8 cellular contexts compared by ENCODE assay signal in the genomic region with DNA sequence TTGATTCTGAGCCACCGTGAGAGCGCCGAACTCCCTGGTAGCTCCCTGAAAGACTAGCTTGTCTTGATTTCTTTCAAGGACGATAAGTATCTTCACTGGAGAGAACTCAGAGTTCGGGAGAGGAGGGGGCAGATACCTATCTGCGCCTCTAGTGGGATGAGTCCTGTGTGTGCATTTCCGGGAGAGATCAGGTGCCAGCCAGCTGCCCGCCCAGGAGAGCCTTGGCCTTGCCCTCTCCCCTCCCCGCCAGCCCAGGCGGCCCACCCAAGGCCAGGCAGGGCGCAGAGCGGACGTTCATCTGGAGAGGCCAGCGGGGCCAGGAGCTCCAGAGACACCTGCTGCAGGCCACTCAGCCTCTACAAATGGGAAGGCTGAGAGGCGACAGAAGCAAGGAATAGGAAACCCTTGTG. TPM values are rescaled to one million over a fixed set of nuclear protein-coding genes. Genes with fewer than 3 reads are reported as not detected.
A peak's percentile ranks its signal among the peaks of the same experiment; 100 is the strongest.
DNase-seq lines count a peak whose midpoint lies in the region; ATAC-seq and TF ChIP-seq lines count a peak whose summit lies in the region.

No MANE protein-coding gene starts in this region.

- no peaks in the 10 kb centered on the region for H3K9me3 ChIP-seq in heart left ventricle

- peaks cover 0 to 20% (median 0%) of the 10 kb centered on the region in 9 donors for H3K27me3 ChIP-seq in heart left ventricle

- WGBS in heart left ventricle, 4 donors, result 6 to 29% (median 23%) methylated on average over 6 to 15 of the region's 15 CpGs

- TF ChIP-seq POLR2A in heart left ventricle (IDR thresholded peaks at IDR 0.05), result no peak

- peak in 3 of 4 donors; percentile 3 to 7 (median 6) for ATAC-seq in heart left ventricle
- peak; percentile 18 for ATAC-seq in sciatic nerve
- ATAC-seq in GM18520 (IDR thresholded peaks at IDR 0.05; ENCODE audit: unreplicated experiment), result no peak

- no peak for TF ChIP-seq CTCF in heart left ventricle (IDR thresholded peaks at IDR 0.05)

- H3K27ac Mint-ChIP-seq in activated CD4-positive, alpha-beta memory T cell treated with anti-CD3 and anti-CD28 coated beads for 36 hours, result no peak overlapping the region

- H3K27ac ChIP-seq in heart left ventricle, result peak overlapping the region; percentile 81 to 99 (median 94)

- intact Hi-C loops in heart left ventricle (cut with DNase I), result loop anchor here in 2 of 10 donors (2.0 kb wide), 1 partner anchor 32 kb away; no protein-coding TSS in a partner anchor
- intact Hi-C loops in sciatic nerve (cut with DNase I), result no loop called here
- intact Hi-C loops in activated CD4-positive, alpha-beta memory T cell treated with anti-CD3 and anti-CD28 coated beads for 36 hours (cut with micrococcal nuclease), result no loop called here

- POLR2A ChIA-PET in activated CD4-positive, alpha-beta memory T cell treated with anti-CD3 and anti-CD28 coated beads for 36 hours (lab: Charles Lee), result no interaction called here

- H3K4me1 Mint-ChIP-seq in activated CD4-positive, alpha-beta memory T cell treated with anti-CD3 and anti-CD28 coated beads for 36 hours (ENCODE audit: low read depth), result peaks cover under 1% of the 10 kb centered on the region

- no peaks in the 10 kb centered on the region for H3K9me3 Mint-ChIP-seq in activated CD4-positive, alpha-beta memory T cell treated with anti-CD3 and anti-CD28 coated beads for 36 hours

- DNase-seq in NCI-H2196 (lab: John Stamatoyannopoulos, UW; ENCODE audit: unreplicated experiment) (peak; percentile 36), NCI-H2196 treated with DMSO at 0.1 percent for 48 hours (lab: John Stamatoyannopoulos, UW; ENCODE audit: unreplicated experiment) (no peak), SW480 (ENCODE audit: low spot score) (peak; percentile 89), heart left ventricle (peak in 1 of 5 donors; percentile 43), sciatic nerve (ENCODE audit: low spot score) (no peak)
- DNase-seq in activated CD4-positive, alpha-beta memory T cell treated with anti-CD3 and anti-CD28 coated beads for 36 hours, result no peak
- no peak for DNase-seq in activated CD8-positive, alpha-beta memory T cell treated with anti-CD3 and anti-CD28 coated beads for 24 hours

- H3K4me1 ChIP-seq in heart left ventricle, result peaks cover 0 to 76% (median 45%) of the 10 kb centered on the region in 12 donors

- peak overlapping the region; percentile 56 to 98 (median 82) for H3K4me3 ChIP-seq in heart left ventricle

- H3K27me3 Mint-ChIP-seq in activated CD4-positive, alpha-beta memory T cell treated with anti-CD3 and anti-CD28 coated beads for 36 hours, result peaks cover 53% of the 10 kb centered on the region

- peaks cover 0 to 6% (median 0%) of the 10 kb centered on the region in 9 donors for H3K36me3 ChIP-seq in heart left ventricle

- H3K36me3 Mint-ChIP-seq in activated CD4-positive, alpha-beta memory T cell treated with anti-CD3 and anti-CD28 coated beads for 36 hours, result no peaks in the 10 kb centered on the region

- CTCF ChIA-PET in activated CD4-positive, alpha-beta memory T cell treated with anti-CD3 and anti-CD28 coated beads for 36 hours (lab: Charles Lee), result interaction anchor here (1.0 to 6.3 kb wide), 4 partner anchors 29 to 394 kb away, joined by 3 to 39 read pairs (median 6); no protein-coding TSS in a partner anchor

- no peak overlapping the region for H3K4me3 Mint-ChIP-seq in activated CD4-positive, alpha-beta memory T cell treated with anti-CD3 and anti-CD28 coated beads for 36 hours

RNA-seq across cellular contexts. Expression of a gene that starts 1.0 kb away (rescaled TPM):
- 10 to 100 TPM; 29.9 to 96.1 (median 54.7) TPM for total RNA-seq in heart left ventricle
- polyA plus RNA-seq in heart left ventricle, result 10 to 100 TPM; 63.2 to 87.4 TPM
- total RNA-seq in sciatic nerve, result 554 TPM
- 1 to 10 TPM; 1.5 to 2.3 TPM for total RNA-seq in activated CD4-positive, alpha-beta memory T cell treated with anti-CD3 and anti-CD28 coated beads for 36 hours

Comparison
In these comparisons a context has a peak if more than half of its experiments do, and no peak if none do; other contexts are left out.
1. DNase-seq: peak in NCI-H2196 (single experiment) and SW480 (single experiment); none in NCI-H2196 treated with DMSO at 0.1 percent for 48 hours (single experiment), sciatic nerve (single experiment), activated CD4-positive, alpha-beta memory T cell treated with anti-CD3 and anti-CD28 coated beads for 36 hours (single experiment) and activated CD8-positive, alpha-beta memory T cell treated with anti-CD3 and anti-CD28 coated beads for 24 hours (single experiment).
2. RNA of a gene that starts 1.0 kb away (total RNA-seq): 554 TPM in sciatic nerve (single experiment) and 29.9 to 96.1 TPM in heart left ventricle; 1.5 to 2.3 TPM in activated CD4-positive, alpha-beta memory T cell treated with anti-CD3 and anti-CD28 coated beads for 36 hours; every median in the first group is over 4 times any median in the second.